In genomic region chr1:222931018-222931417, GRCh38 we compare ENCODE assay signal across 23 cellular contexts.
DNase-seq lines count a peak whose midpoint lies in the region; ATAC-seq and TF ChIP-seq lines count a peak whose summit lies in the region.
"Had no signal": no experiment of that assay in that cellular context is flagged by ENCODE, and none has a peak within 500 bp of the region (broad histone marks: within the 10 kb centered on the region; RNA-seq: fewer than 3 reads in every experiment).

No MANE protein-coding gene starts in this region.

- in situ Hi-C loops in astrocyte of the spinal cord (cut with HindIII; ENCODE audit: low sequenced_read_pairs): no loop called here

- H3K36me3 Mint-ChIP-seq in GM23338 (ENCODE audit: low read depth): no peaks in the 10 kb centered on the region
- H3K36me3 Mint-ChIP-seq in Caco-2 (ENCODE audit: insufficient read depth, unreplicated experiment): no peaks in the 10 kb centered on the region
- no peaks in the 10 kb centered on the region for H3K36me3 Mint-ChIP-seq in activated naive CD4-positive, alpha-beta T cell treated with anti-CD3 and anti-CD28 coated beads for 36 hours (ENCODE audit: low read depth)

- DNase-seq in GM23338 (ENCODE audit: low spot score) (no peak), astrocyte of the spinal cord (ENCODE audit: low read depth, low spot score) (peak; percentile 27), hepatocyte (ENCODE audit: low spot score) (no peak), sigmoid colon (no peak), Caco-2 (no peak), NCI-H2227 (lab: John Stamatoyannopoulos, UW; ENCODE audit: unreplicated experiment) (no peak)
- no peak for DNase-seq in activated naive CD4-positive, alpha-beta T cell treated with anti-CD3 and anti-CD28 coated beads for 36 hours
- DNase-seq: activated CD8-positive, alpha-beta T cell treated with anti-CD3 and anti-CD28 coated beads for 36 hours; activated gamma-delta T cell; adrenal gland; C1 segment of cervical spinal cord; H9; kidney; mesendoderm; naive thymus-derived CD8-positive, alpha-beta T cell; NCI-H1417; NCI-H2107; NCI-H524 treated with DMSO at 0.1 percent for 48 hours had no signal

- H3K4me1 Mint-ChIP-seq in GM23338 (peaks cover 40% of the 10 kb centered on the region), Caco-2 (ENCODE audit: low read depth, unreplicated experiment) (no peaks in the 10 kb centered on the region)
- no peaks in the 10 kb centered on the region for H3K4me1 Mint-ChIP-seq in activated naive CD4-positive, alpha-beta T cell treated with anti-CD3 and anti-CD28 coated beads for 36 hours (ENCODE audit: low read depth)
- H3K4me1 Mint-ChIP-seq: naive thymus-derived CD8-positive, alpha-beta T cell had no signal

- H4K20me1 ChIP-seq in GM23338 (replicated peaks; ENCODE audit: insufficient read depth) (no peaks in the 10 kb centered on the region), hepatocyte (ENCODE audit: insufficient read depth, poor library complexity, severe bottlenecking) (no peaks in the 10 kb centered on the region)

- TF ChIP-seq CTCF in GM23338 (conservative IDR thresholded peaks at IDR 0.05; ENCODE audit: low read depth in 2 of 2): no peak
- TF ChIP-seq CTCF in astrocyte of the spinal cord (IDR thresholded peaks at IDR 0.05; ENCODE audit: low read depth, low read length): no peak
- TF ChIP-seq CTCF in hepatocyte (IDR thresholded peaks at IDR 0.05; ENCODE audit: poor library complexity): no peak
- no peak for TF ChIP-seq CTCF in sigmoid colon (IDR thresholded peaks at IDR 0.05)
- no peak for TF ChIP-seq CTCF in Caco-2 (IDR thresholded peaks at IDR 0.05; ENCODE audit: insufficient read depth in 1 of 2, low read depth in 1 of 2, low read length in 1 of 2, severe bottlenecking in 1 of 2, unreplicated experiment in 1 of 2)

- H2AFZ ChIP-seq in GM23338: no peak overlapping the region
- H2AFZ ChIP-seq in hepatocyte: no peak overlapping the region

- H3K4me3 ChIP-seq in GM23338 (no peak overlapping the region), astrocyte of the spinal cord (ENCODE audit: low read depth, low read length) (no peak overlapping the region), hepatocyte (no peak overlapping the region), sigmoid colon (no peak overlapping the region), Caco-2 (ENCODE audit: low read depth, low read length) (no peak overlapping the region)
- H3K4me3 ChIP-seq: adrenal gland, vagina had no signal

- WGBS in hepatocyte (ENCODE audit: low lambda C conversion rate, missing lambda C conversion rate): 55% methylated on average over 1 of the region's 1 CpG
- WGBS in sigmoid colon, 2 donors: 85 to 92% methylated on average over 1 of the region's 1 CpG

- H3K79me2 ChIP-seq in GM23338 (replicated peaks; ENCODE audit: insufficient read depth): no peaks in the 10 kb centered on the region
- H3K79me2 ChIP-seq in hepatocyte: peaks cover 25% of the 10 kb centered on the region
- H3K79me2 ChIP-seq: parathyroid adenoma had no signal

- H3K4me3 Mint-ChIP-seq in GM23338: no peak overlapping the region
- no peak overlapping the region for H3K4me3 Mint-ChIP-seq in Caco-2 (ENCODE audit: unreplicated experiment)
- no peak overlapping the region for H3K4me3 Mint-ChIP-seq in activated naive CD4-positive, alpha-beta T cell treated with anti-CD3 and anti-CD28 coated beads for 36 hours
- H3K4me3 Mint-ChIP-seq: activated CD8-positive, alpha-beta T cell treated with anti-CD3 and anti-CD28 coated beads for 36 hours; IgD-negative memory B cell; naive thymus-derived CD8-positive, alpha-beta T cell had no signal

- H3F3A ChIP-seq in GM23338 (replicated peaks; ENCODE audit: low read depth): no peaks in the 10 kb centered on the region

- H3K9me3 Mint-ChIP-seq in GM23338 (no peaks in the 10 kb centered on the region), Caco-2 (ENCODE audit: unreplicated experiment) (no peaks in the 10 kb centered on the region)
- H3K9me3 Mint-ChIP-seq in activated naive CD4-positive, alpha-beta T cell treated with anti-CD3 and anti-CD28 coated beads for 36 hours: no peaks in the 10 kb centered on the region
- H3K9me3 Mint-ChIP-seq: activated CD8-positive, alpha-beta T cell treated with anti-CD3 and anti-CD28 coated beads for 36 hours; H9; IgD-negative memory B cell; naive thymus-derived CD8-positive, alpha-beta T cell had no signal

- no peaks in the 10 kb centered on the region for H3K27me3 ChIP-seq in GM23338 (ENCODE audit: insufficient read depth)
- no peaks in the 10 kb centered on the region for H3K27me3 ChIP-seq in hepatocyte
- no peaks in the 10 kb centered on the region for H3K27me3 ChIP-seq in sigmoid colon
- H3K27me3 ChIP-seq in Caco-2 (replicated peaks; ENCODE audit: control insufficient read depth, insufficient read depth, low read length): no peaks in the 10 kb centered on the region
- H3K27me3 ChIP-seq: adrenal gland, vagina had no signal

- TF ChIP-seq POLR2A in sigmoid colon (IDR thresholded peaks at IDR 0.05): no peak

- no TSS peak for BruUV-seq in Caco-2 (replicated peaks; lab: Mats Ljungman, UMichigan)

- peaks cover 7% of the 10 kb centered on the region for H3K4me1 ChIP-seq in GM23338 (ENCODE audit: insufficient read depth)
- peaks cover 16% of the 10 kb centered on the region for H3K4me1 ChIP-seq in hepatocyte (ENCODE audit: insufficient read depth)
- peaks cover 0 to 90% (median 36%) of the 10 kb centered on the region in 4 donors for H3K4me1 ChIP-seq in sigmoid colon
- H3K4me1 ChIP-seq in Caco-2: no peaks in the 10 kb centered on the region
- H3K4me1 ChIP-seq: parathyroid adenoma had no signal

- no peak for TF ChIP-seq EP300 in sigmoid colon (IDR thresholded peaks at IDR 0.05)

- POLR2A ChIA-PET in Caco-2 (lab: Charles Lee): no interaction called here

- H3K36me3 ChIP-seq in GM23338 (ENCODE audit: insufficient read depth) (no peaks in the 10 kb centered on the region), hepatocyte (replicated peaks; ENCODE audit: insufficient read depth, low read depth) (no peaks in the 10 kb centered on the region), sigmoid colon (no peaks in the 10 kb centered on the region), Caco-2 (ENCODE audit: control insufficient read depth, insufficient read depth, low read length) (no peaks in the 10 kb centered on the region)
- H3K36me3 ChIP-seq: adrenal gland, vagina had no signal

- H3K9me2 ChIP-seq in GM23338 (ENCODE audit: insufficient read depth): no peaks in the 10 kb centered on the region
- H3K9me2 ChIP-seq in hepatocyte (replicated peaks; ENCODE audit: insufficient read depth): no peaks in the 10 kb centered on the region

- no peak for ATAC-seq in GM23338
- ATAC-seq in HG02981 (IDR thresholded peaks at IDR 0.05; ENCODE audit: unreplicated experiment): no peak
- ATAC-seq: activated CD8-positive, alpha-beta T cell treated with anti-CD3 and anti-CD28 coated beads for 36 hours; naive thymus-derived CD8-positive, alpha-beta T cell; sciatic nerve had no signal

- H3K27ac Mint-ChIP-seq in GM23338 (peak overlapping the region; percentile 72), Caco-2 (ENCODE audit: unreplicated experiment) (no peak overlapping the region)
- H3K27ac Mint-ChIP-seq in activated naive CD4-positive, alpha-beta T cell treated with anti-CD3 and anti-CD28 coated beads for 36 hours: no peak overlapping the region
- H3K27ac Mint-ChIP-seq: activated CD8-positive, alpha-beta T cell treated with anti-CD3 and anti-CD28 coated beads for 36 hours; IgD-negative memory B cell had no signal

- no peak overlapping the region for H3K27ac ChIP-seq in GM23338 (ENCODE audit: low read depth)
- H3K27ac ChIP-seq in hepatocyte: no peak overlapping the region
- peak overlapping the region; percentile 11 to 64 (median 42) for H3K27ac ChIP-seq in sigmoid colon
- H3K27ac ChIP-seq: adrenal gland, parathyroid adenoma, vagina had no signal

- H3K9me3 ChIP-seq in hepatocyte (ENCODE audit: low read depth) (no peaks in the 10 kb centered on the region), sigmoid colon (no peaks in the 10 kb centered on the region), Caco-2 (no peaks in the 10 kb centered on the region)
- H3K9me3 ChIP-seq: adrenal gland, vagina had no signal

- H3K27me3 Mint-ChIP-seq in GM23338 (ENCODE audit: insufficient read depth, low read depth, poor library complexity): no peaks in the 10 kb centered on the region
- no peaks in the 10 kb centered on the region for H3K27me3 Mint-ChIP-seq in Caco-2 (ENCODE audit: insufficient read depth, unreplicated experiment)
- no peaks in the 10 kb centered on the region for H3K27me3 Mint-ChIP-seq in activated naive CD4-positive, alpha-beta T cell treated with anti-CD3 and anti-CD28 coated beads for 36 hours (ENCODE audit: low read depth)
- H3K27me3 Mint-ChIP-seq: activated CD8-positive, alpha-beta T cell treated with anti-CD3 and anti-CD28 coated beads for 36 hours; IgD-negative memory B cell; naive thymus-derived CD8-positive, alpha-beta T cell had no signal

- no peak overlapping the region for H3K4me2 ChIP-seq in GM23338
- peak overlapping the region; percentile 69 for H3K4me2 ChIP-seq in hepatocyte

- intact Hi-C loops in sigmoid colon (cut with DNase I) (loop anchor here (10.0 kb wide), 1 partner anchor 176 kb away; no protein-coding TSS in a partner anchor), Caco-2 (cut with micrococcal nuclease; ENCODE audit: unreplicated experiment) (no loop called here)
- intact Hi-C loops in activated naive CD4-positive, alpha-beta T cell treated with anti-CD3 and anti-CD28 coated beads for 36 hours (cut with micrococcal nuclease): no loop called here

- CTCF ChIA-PET in Caco-2 (lab: Charles Lee): no interaction called here
- CTCF ChIA-PET in activated naive CD4-positive, alpha-beta T cell treated with anti-CD3 and anti-CD28 coated beads for 36 hours (lab: Charles Lee): no interaction called here

TF ChIP-seq in GM23338, 12 proteins besides CTCF, POLR2A, EP300 and RAD21 (continues in another document):
- TF ChIP-seq CREB1 (CRISPR knock-in tag; IDR thresholded peaks at IDR 0.05; ENCODE audit: low read depth): no peak

Comparison
In these comparisons a context has a peak if more than half of its experiments do, and no peak if none do; other contexts are left out.
1. H3K27ac ChIP-seq: peak in sigmoid colon (4 of 4); none in GM23338 (single experiment) and hepatocyte (single experiment).